ENCODE assay signal across 1 cellular context in the genomic region with DNA sequence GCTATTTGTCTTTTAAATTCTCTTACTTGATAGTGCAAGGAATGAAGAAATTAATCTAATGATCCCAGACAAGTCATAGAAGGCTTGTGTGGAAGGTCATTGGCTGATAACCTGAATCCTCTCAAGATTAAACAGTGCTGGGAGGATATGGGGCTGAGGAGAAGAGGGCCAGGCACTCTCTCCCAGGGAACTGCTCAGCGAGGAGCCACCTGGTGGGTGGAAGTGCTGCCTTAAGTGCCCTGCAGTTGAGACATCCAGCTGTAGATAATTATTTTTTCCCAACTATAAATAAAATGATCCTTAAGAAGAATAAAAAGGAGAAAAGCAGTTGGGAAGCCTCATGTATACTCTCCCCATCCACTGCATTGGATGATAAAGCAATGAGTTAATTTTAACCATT.
TF ChIP-seq lines count a peak whose summit lies in the region.

No MANE protein-coding gene starts in this region.

TF ChIP-seq in HepG2, 621 proteins besides CTCF, POLR2A, EP300 and RAD21:
- TF ChIP-seq, protein P1, sequence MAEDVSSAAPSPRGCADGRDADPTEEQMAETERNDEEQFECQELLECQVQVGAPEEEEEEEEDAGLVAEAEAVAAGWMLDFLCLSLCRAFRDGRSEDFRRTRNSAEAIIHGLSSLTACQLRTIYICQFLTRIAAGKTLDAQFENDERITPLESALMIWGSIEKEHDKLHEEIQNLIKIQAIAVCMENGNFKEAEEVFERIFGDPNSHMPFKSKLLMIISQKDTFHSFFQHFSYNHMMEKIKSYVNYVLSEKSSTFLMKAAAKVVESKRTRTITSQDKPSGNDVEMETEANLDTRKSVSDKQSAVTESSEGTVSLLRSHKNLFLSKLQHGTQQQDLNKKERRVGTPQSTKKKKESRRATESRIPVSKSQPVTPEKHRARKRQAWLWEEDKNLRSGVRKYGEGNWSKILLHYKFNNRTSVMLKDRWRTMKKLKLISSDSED (CRISPR knock-in tag; IDR thresholded peaks at IDR 0.05) = no peak
- TF ChIP-seq STAG1 (CRISPR knock-in tag; IDR thresholded peaks at IDR 0.05) (peak; percentile 33), SMC3 (IDR thresholded peaks at IDR 0.05; ENCODE audit: low read length) (peak; percentile 19; the same call in 1 of the 2 replicates), GTF2F1 (IDR thresholded peaks at IDR 0.05; ENCODE audit: low read length) (no peak), GABPB1 (CRISPR knock-in tag; IDR thresholded peaks at IDR 0.05) (no peak)
